Comparison of ENCODE assay signal across 17 cellular contexts in genomic region chr17:32268734-32269288, GRCh38. TPM values are rescaled to one million over a fixed set of nuclear protein-coding genes. Genes with fewer than 3 reads are reported as not detected.
DNase-seq lines count a peak whose midpoint lies in the region; ATAC-seq and TF ChIP-seq lines count a peak whose summit lies in the region.
"Had no signal": no experiment of that assay in that cellular context is flagged by ENCODE, and none has a peak within 500 bp of the region (broad histone marks: within the 10 kb centered on the region; RNA-seq: fewer than 3 reads in every experiment).

No MANE protein-coding gene starts in this region.

- H3K79me2 ChIP-seq in osteoblast (ENCODE audit: insufficient read depth, low read length): no peaks in the 10 kb centered on the region

- H3K4me1 ChIP-seq in CD4-positive, CD25-positive, alpha-beta regulatory T cell (ENCODE audit: control insufficient read depth, insufficient read depth, low read length, poor library complexity, severe bottlenecking): peaks cover 21% of the 10 kb centered on the region
- peaks cover 5% of the 10 kb centered on the region for H3K4me1 ChIP-seq in osteoblast (ENCODE audit: insufficient read depth, low read length)
- H3K4me1 ChIP-seq: HAP-1 had no signal

- no peak overlapping the region for H3K27ac ChIP-seq in CD4-positive, CD25-positive, alpha-beta regulatory T cell (ENCODE audit: insufficient read depth, low read length, poor library complexity, severe bottlenecking)
- peak overlapping the region in 39 of 59 donors; percentile 2 to 92 (median 58) for H3K27ac ChIP-seq in dorsolateral prefrontal cortex
- no peak overlapping the region for H3K27ac ChIP-seq in osteoblast (ENCODE audit: low read depth, low read length)
- H3K27ac ChIP-seq: BLaER1 treated with 17β-estradiol and CSF1 and Interleukin-3, amounts not matched to agents 10 nM and 100 nM; Peyer's patch had no signal

- H3K36me3 Mint-ChIP-seq in CD4-positive, CD25-positive, alpha-beta regulatory T cell: peaks cover 8% of the 10 kb centered on the region
- H3K36me3 Mint-ChIP-seq: CD8-positive, alpha-beta memory T cell had no signal

- peak overlapping the region in 3 of 4 donors; percentile 28 to 86 (median 77) for H3K4me3 Mint-ChIP-seq in CD4-positive, CD25-positive, alpha-beta regulatory T cell

- ATAC-seq in CD4-positive, CD25-positive, alpha-beta regulatory T cell (ENCODE audit: low read depth in 2 of 2): no peak
- ATAC-seq: SK-N-SH treated with all-trans-retinoic acid at 6 μM for 48 hours had no signal

- no peaks in the 10 kb centered on the region for H3K36me3 ChIP-seq in CD4-positive, CD25-positive, alpha-beta regulatory T cell (ENCODE audit: control insufficient read depth, insufficient read depth, low read length)
- H3K36me3 ChIP-seq in H7 (replicated peaks; ENCODE audit: control insufficient read depth, insufficient read depth, low read length): no peaks in the 10 kb centered on the region
- H3K36me3 ChIP-seq in osteoblast (ENCODE audit: insufficient read depth, low read length): no peaks in the 10 kb centered on the region
- H3K36me3 ChIP-seq: BLaER1 treated with 17β-estradiol and CSF1 and Interleukin-3, amounts not matched to agents 10 nM and 100 nM; HAP-1; Peyer's patch had no signal

- H3K27me3 Mint-ChIP-seq in CD4-positive, CD25-positive, alpha-beta regulatory T cell: peaks cover 76% of the 10 kb centered on the region

- TF ChIP-seq CTCF in dorsolateral prefrontal cortex (IDR thresholded peaks at IDR 0.05 in 54 of 56, conservative IDR thresholded peaks at IDR 0.05 in 2 of 56; ENCODE audit: low read depth in 1 of 56, partially characterized antibody in 56 of 56): no peak
- TF ChIP-seq CTCF in osteoblast (IDR thresholded peaks at IDR 0.05; ENCODE audit: extremely low read depth, low read depth, low read length): no peak

- no peaks in the 10 kb centered on the region for H4K20me1 ChIP-seq in osteoblast (ENCODE audit: insufficient read depth, low read length)

- H3K4me2 ChIP-seq in osteoblast (ENCODE audit: insufficient read depth, low read length): no peak overlapping the region

- DNase-seq in CD4-positive, CD25-positive, alpha-beta regulatory T cell: no peak
- DNase-seq in H7 (peak; percentile 13), dorsolateral prefrontal cortex (no peak), osteoblast (ENCODE audit: insufficient read length, low spot score, missing footprints) (peak; percentile 55), HuH-7 (ENCODE audit: low spot score) (no peak), hypothalamus (lab: John Stamatoyannopoulos, UW) (no peak), NCI-H748 (lab: John Stamatoyannopoulos, UW; ENCODE audit: unreplicated experiment) (no peak)
- DNase-seq: CD8-positive, alpha-beta memory T cell; DMS79; NCI-H1105 treated with DMSO at 0.1 percent for 48 hours; NCI-H2081 treated with DMSO at 0.1 percent for 48 hours; NCI-H748 treated with DMSO at 0.1 percent for 48 hours; NK-92 treated with Interleukin-12 subunit alpha and Interleukin-12 subunit beta, amount 100 ng/mL, for 24 hours; Peyer's patch had no signal

- H3K4me3 ChIP-seq in CD4-positive, CD25-positive, alpha-beta regulatory T cell (ENCODE audit: low read depth, low read length): no peak overlapping the region
- H3K4me3 ChIP-seq in H7 (ENCODE audit: insufficient read depth, low read depth, low read length) (no peak overlapping the region), dorsolateral prefrontal cortex (peak overlapping the region in 5 of 59 donors; percentile 9 to 90 (median 83)), osteoblast (ENCODE audit: insufficient read depth, low read length) (no peak overlapping the region)
- H3K4me3 ChIP-seq: BLaER1 treated with 17β-estradiol and CSF1 and Interleukin-3, amounts not matched to agents 10 nM and 100 nM; HAP-1; Peyer's patch had no signal

- no peak overlapping the region for H2AFZ ChIP-seq in osteoblast (ENCODE audit: low read length)

- no peaks in the 10 kb centered on the region for H3K9me3 ChIP-seq in CD4-positive, CD25-positive, alpha-beta regulatory T cell (ENCODE audit: control insufficient read depth in 2 of 2, low read length in 2 of 2)
- no peaks in the 10 kb centered on the region for H3K9me3 ChIP-seq in osteoblast (ENCODE audit: low read depth, low read length)
- H3K9me3 ChIP-seq: BLaER1 treated with 17β-estradiol and CSF1 and Interleukin-3, amounts not matched to agents 10 nM and 100 nM; HAP-1; Peyer's patch had no signal

- intact Hi-C loops in dorsolateral prefrontal cortex (cut with DNase I): no loop called here

- H3K4me1 Mint-ChIP-seq in CD4-positive, CD25-positive, alpha-beta regulatory T cell: peaks cover 0 to 26% (median 15%) of the 10 kb centered on the region in 4 donors

- H3K27me3 ChIP-seq in CD4-positive, CD25-positive, alpha-beta regulatory T cell (ENCODE audit: control insufficient read depth, insufficient read depth, low read length): peaks cover 41% of the 10 kb centered on the region
- peaks cover 50% of the 10 kb centered on the region for H3K27me3 ChIP-seq in H7 (ENCODE audit: control insufficient read depth, insufficient read depth, low read length)
- H3K27me3 ChIP-seq in dorsolateral prefrontal cortex: no peaks in the 10 kb centered on the region
- peaks cover 56% of the 10 kb centered on the region for H3K27me3 ChIP-seq in osteoblast (ENCODE audit: insufficient read depth, low read length)

- no peak overlapping the region for H3K27ac Mint-ChIP-seq in CD4-positive, CD25-positive, alpha-beta regulatory T cell
- H3K27ac Mint-ChIP-seq: CD8-positive, alpha-beta memory T cell had no signal

- H3K9me3 Mint-ChIP-seq in CD4-positive, CD25-positive, alpha-beta regulatory T cell: peaks cover 0 to 2% (median 0%) of the 10 kb centered on the region in 7 donors
- H3K9me3 Mint-ChIP-seq: CD8-positive, alpha-beta memory T cell had no signal

RNA-seq across cellular contexts. Expression of gene RHBDL3, which starts 3.2 kb away (rescaled TPM):
- total RNA-seq in CD4-positive, CD25-positive, alpha-beta regulatory T cell: not detected
- polyA plus RNA-seq in CD4-positive, CD25-positive, alpha-beta regulatory T cell: not detected
- 5.8 and 8.5 TPM in 2 replicates for total RNA-seq in H7 (2014; rRNA removed; shearing (Covaris generic))
- total RNA-seq in dorsolateral prefrontal cortex (10 to 100 TPM; 23.1 to 78.5 (median 45.3) TPM), osteoblast (under 0.01 TPM in 2 replicates)
- polyA plus RNA-seq: CD8-positive, alpha-beta memory T cell had no signal

Comparison
In these comparisons a context has a peak if more than half of its experiments do, and no peak if none do; other contexts are left out.
1. DNase-seq: peak in H7 (single experiment) and osteoblast (single experiment); none in CD4-positive, CD25-positive, alpha-beta regulatory T cell (0 of 3), dorsolateral prefrontal cortex (0 of 10), HuH-7 (single experiment), hypothalamus (0 of 51) and NCI-H748 (single experiment).
2. H3K27ac ChIP-seq: peak in dorsolateral prefrontal cortex (39 of 59); none in CD4-positive, CD25-positive, alpha-beta regulatory T cell (single experiment) and osteoblast (single experiment).